In the genomic region with DNA sequence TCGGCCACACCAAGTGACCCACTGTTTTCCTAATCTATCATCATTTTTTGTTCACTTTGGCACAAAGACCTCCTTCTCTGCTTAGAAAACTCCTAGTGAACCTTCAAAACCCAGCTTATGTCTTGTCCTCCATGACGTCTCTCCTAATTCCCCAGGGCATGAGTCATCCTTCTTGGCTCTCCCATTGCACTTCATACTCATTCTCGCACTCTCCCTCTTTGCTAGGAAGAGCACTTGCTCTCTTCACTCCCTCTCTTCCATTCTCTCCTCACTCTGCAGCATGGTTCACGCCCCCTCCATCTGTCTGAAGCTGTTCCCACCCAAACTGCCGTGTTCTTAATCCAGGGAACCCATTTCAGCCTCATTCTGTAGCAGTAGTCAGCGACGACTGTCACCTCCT, we compare ENCODE assay signal across 15 cellular contexts.
DNase-seq lines count a peak whose midpoint lies in the region; TF ChIP-seq lines count a peak whose summit lies in the region.
"Had no signal": no experiment of that assay in that cellular context is flagged by ENCODE, and none has a peak within 500 bp of the region (broad histone marks: within the 10 kb centered on the region; RNA-seq: fewer than 3 reads in every experiment).

No MANE protein-coding gene starts in this region.

- no peaks in the 10 kb centered on the region for H3K9me3 ChIP-seq in MG63
- H3K9me3 ChIP-seq in effector memory CD4-positive, alpha-beta T cell (ENCODE audit: control insufficient read depth, low read length) = no peaks in the 10 kb centered on the region
- H3K9me3 ChIP-seq: HAP-1 had no signal

- H3K4me1 ChIP-seq in effector memory CD4-positive, alpha-beta T cell (ENCODE audit: control insufficient read depth, insufficient read depth, low read length, poor library complexity, severe bottlenecking) = no peaks in the 10 kb centered on the region
- H3K4me1 ChIP-seq: HAP-1 had no signal

- H3K27ac ChIP-seq in effector memory CD4-positive, alpha-beta T cell (ENCODE audit: insufficient read depth, low read length, poor library complexity, severe bottlenecking) = no peak overlapping the region

- H3K4me3 ChIP-seq in MG63 (no peak overlapping the region), cardiac fibroblast (replicated peaks in 1 of 2; ENCODE audit: low read depth in 2 of 2, low read length in 2 of 2) (no peak overlapping the region)
- no peak overlapping the region for H3K4me3 ChIP-seq in effector memory CD4-positive, alpha-beta T cell (ENCODE audit: insufficient read depth, low read depth, low read length, poor library complexity, severe bottlenecking)
- H3K4me3 ChIP-seq: HAP-1 had no signal

- no peak for TF ChIP-seq CTCF in cardiac fibroblast (IDR thresholded peaks at IDR 0.05; ENCODE audit: low read depth, low read length)

- H3K36me3 ChIP-seq in MG63 = no peaks in the 10 kb centered on the region
- H3K36me3 ChIP-seq in effector memory CD4-positive, alpha-beta T cell (ENCODE audit: control insufficient read depth, insufficient read depth, low read length) = no peaks in the 10 kb centered on the region
- H3K36me3 ChIP-seq: HAP-1 had no signal

- no peaks in the 10 kb centered on the region for H3K27me3 ChIP-seq in MG63
- no peaks in the 10 kb centered on the region for H3K27me3 ChIP-seq in effector memory CD4-positive, alpha-beta T cell (replicated peaks; ENCODE audit: control insufficient read depth, insufficient read depth, low read length, poor library complexity, severe bottlenecking)

- peak; percentile 24 for DNase-seq in EL
- peak; percentile 49 for DNase-seq in MG63
- DNase-seq in cardiac fibroblast (ENCODE audit: low read depth in 2 of 2) = peak; percentile 5 to 49
- peak; percentile 34 for DNase-seq in putamen (ENCODE audit: low spot score)
- no peak for DNase-seq in activated gamma-delta T cell (lab: John Stamatoyannopoulos, UW)
- no peak for DNase-seq in effector memory CD4-positive, alpha-beta T cell
- no peak for DNase-seq in foreskin melanocyte
- DNase-seq: CD8-positive, alpha-beta T cell; NCI-H1105 treated with DMSO at 0.1 percent for 48 hours; NCI-H1930; NCI-H2171 treated with DMSO at 0.1 percent for 48 hours; NCI-H510A treated with DMSO at 0.1 percent for 48 hours; SHP77 treated with DMSO at 0.1 percent for 48 hours; SW 1271 had no signal

Comparison
In these comparisons a context has a peak if more than half of its experiments do, and no peak if none do; other contexts are left out.
1. DNase-seq: peak in EL (single experiment), MG63 (single experiment), cardiac fibroblast (2 of 2) and putamen (single experiment); none in activated gamma-delta T cell (single experiment), effector memory CD4-positive, alpha-beta T cell (0 of 3) and foreskin melanocyte (single experiment).